In genomic region chr10:30803901-30804322, GRCh38 we compare ENCODE assay signal across 12 cellular contexts.
A peak's percentile ranks its signal among the peaks of the same experiment; 100 is the strongest.
DNase-seq lines count a peak whose midpoint lies in the region; ATAC-seq and TF ChIP-seq lines count a peak whose summit lies in the region.
"Had no signal": no experiment of that assay in that cellular context is flagged by ENCODE, and none has a peak within 500 bp of the region (broad histone marks: within the 10 kb centered on the region; RNA-seq: fewer than 3 reads in every experiment).

No MANE protein-coding gene starts in this region.

- H3K27me3 ChIP-seq in SK-N-SH (ENCODE audit: insufficient read depth) (no peaks in the 10 kb centered on the region), esophagus muscularis mucosa (no peaks in the 10 kb centered on the region)

- H3K4me3 Mint-ChIP-seq in mesothelial cell of epicardium = no peak overlapping the region

- no peaks in the 10 kb centered on the region for H3K36me3 ChIP-seq in SK-N-SH (replicated peaks in 1 of 2; ENCODE audit: control insufficient read depth in 1 of 2, insufficient read depth in 2 of 2, low read length in 1 of 2)
- H3K36me3 ChIP-seq in esophagus muscularis mucosa = no peaks in the 10 kb centered on the region

- H3K36me3 Mint-ChIP-seq in mesothelial cell of epicardium = no peaks in the 10 kb centered on the region

- H3K4me3 ChIP-seq in SK-N-SH (ENCODE audit: low read depth in 2 of 2, low read length in 1 of 2) (no peak overlapping the region), esophagus muscularis mucosa (no peak overlapping the region)

- H3K9ac ChIP-seq in SK-N-SH = no peak overlapping the region

- H4K20me1 ChIP-seq in SK-N-SH (ENCODE audit: insufficient read depth) = no peaks in the 10 kb centered on the region

- H3K4me2 ChIP-seq in SK-N-SH = no peak overlapping the region

- TF ChIP-seq EP300 in SK-N-SH (IDR thresholded peaks at IDR 0.05; ENCODE audit: borderline replicate concordance in 1 of 2, low read depth in 1 of 2, low read length in 1 of 2) (no peak), esophagus muscularis mucosa (IDR thresholded peaks at IDR 0.05) (peak; percentile 45)

- ATAC-seq in GM19328 (IDR thresholded peaks at IDR 0.05; ENCODE audit: unreplicated experiment) = no peak

- peaks cover 0 to 18% of the 10 kb centered on the region in 2 experiments; a peak in 1 of 4 replicates for H3K4me1 ChIP-seq in SK-N-SH (ENCODE audit: control insufficient read depth in 1 of 2, insufficient read depth in 2 of 2, low read depth in 1 of 2, low read length in 1 of 2)
- H3K4me1 ChIP-seq in esophagus muscularis mucosa = peaks cover 0 to 31% (median 22%) of the 10 kb centered on the region in 4 donors

- POLR2A ChIA-PET in SK-N-SH (lab: Yijun Ruan, JAX) = no interaction called here

- 50% methylated on average over 3 of the region's 5 CpGs for WGBS in SK-N-SH (ENCODE audit: low lambda C conversion rate)
- WGBS in esophagus muscularis mucosa = 66% methylated on average over 5 of the region's 5 CpGs

- no peaks in the 10 kb centered on the region for H3F3A ChIP-seq in SK-N-SH (replicated peaks; ENCODE audit: insufficient read depth)

- H3K27ac ChIP-seq in SK-N-SH (ENCODE audit: low read depth in 2 of 2, low read length in 1 of 2) = 0 out of 4 replicates have a peak overlapping the region, but pooled peaks of 1 of the 2 experiments have one; percentile 7
- peak overlapping the region; percentile 43 to 71 (median 62) for H3K27ac ChIP-seq in esophagus muscularis mucosa (replicated peaks in 1 of 4)

- no peak for DNase-seq in SK-N-SH
- no peak for DNase-seq in esophagus muscularis mucosa (ENCODE audit: extremely low spot score)
- DNase-seq in mesothelial cell of epicardium (ENCODE audit: low spot score in 2 of 2, unreplicated experiment in 2 of 2) = no peak
- peak; percentile 65 for DNase-seq in ureter (ENCODE audit: low spot score)
- no peak for DNase-seq in NCI-H2107 (lab: John Stamatoyannopoulos, UW)
- DNase-seq in NCI-H1048 (lab: John Stamatoyannopoulos, UW) = no peak
- DNase-seq: activated CD4-positive, alpha-beta T cell treated with anti-CD3 and anti-CD28 coated beads for 1 hour; activated effector memory CD4-positive, alpha-beta T cell treated with Interleukin-2 at 50 U/mL for 16 hours; DMS79 treated with DMSO at 0.1 percent for 48 hours; effector CD8-positive, alpha-beta T cell; NCI-H510A had no signal

- H3K79me2 ChIP-seq in SK-N-SH (ENCODE audit: insufficient read depth) = no peaks in the 10 kb centered on the region

- H3K9me3 ChIP-seq in SK-N-SH = no peaks in the 10 kb centered on the region
- no peaks in the 10 kb centered on the region for H3K9me3 ChIP-seq in esophagus muscularis mucosa

- CTCF ChIA-PET in SK-N-SH (lab: Yijun Ruan, JAX) = interaction anchor here (0.8 kb wide), 1 partner anchor 16 kb away, joined by 3 read pairs; no protein-coding TSS in a partner anchor

- H3K4me1 Mint-ChIP-seq in mesothelial cell of epicardium = peaks cover 22% of the 10 kb centered on the region

- intact Hi-C loops in esophagus muscularis mucosa (cut with DNase I) = no loop called here

- no peaks in the 10 kb centered on the region for H3K27me3 Mint-ChIP-seq in mesothelial cell of epicardium (ENCODE audit: low read depth)

- no peak for TF ChIP-seq RAD21 in SK-N-SH (IDR thresholded peaks at IDR 0.05; ENCODE audit: low read length)

- TF ChIP-seq CTCF in SK-N-SH (IDR thresholded peaks at IDR 0.05) (no peak), esophagus muscularis mucosa (IDR thresholded peaks at IDR 0.05) (no peak), mesothelial cell of epicardium (IDR thresholded peaks at IDR 0.05; ENCODE audit: unreplicated experiment) (no peak)

- H2AFZ ChIP-seq in SK-N-SH (ENCODE audit: low read depth) = no peak overlapping the region

- H3K27ac Mint-ChIP-seq in mesothelial cell of epicardium = peak overlapping the region; percentile 54

- H3K9me3 Mint-ChIP-seq in mesothelial cell of epicardium = no peaks in the 10 kb centered on the region

- no peak for TF ChIP-seq POLR2A in esophagus muscularis mucosa (IDR thresholded peaks at IDR 0.05; ENCODE audit: low read depth)

- no peaks in the 10 kb centered on the region for H3K9me2 ChIP-seq in SK-N-SH

TF ChIP-seq in SK-N-SH, 30 proteins besides CTCF, POLR2A, EP300 and RAD21:
- TF ChIP-seq TCF12 (IDR thresholded peaks at IDR 0.05) = peak; percentile 90
- no peak for TF ChIP-seq USF2 (IDR thresholded peaks at IDR 0.05; ENCODE audit: borderline replicate concordance, low read depth, low read length)
- TF ChIP-seq MXI1 (IDR thresholded peaks at IDR 0.05; ENCODE audit: low read depth, low read length) = no peak
